ENCODE assay signal across 9 cellular contexts in the genomic region with DNA sequence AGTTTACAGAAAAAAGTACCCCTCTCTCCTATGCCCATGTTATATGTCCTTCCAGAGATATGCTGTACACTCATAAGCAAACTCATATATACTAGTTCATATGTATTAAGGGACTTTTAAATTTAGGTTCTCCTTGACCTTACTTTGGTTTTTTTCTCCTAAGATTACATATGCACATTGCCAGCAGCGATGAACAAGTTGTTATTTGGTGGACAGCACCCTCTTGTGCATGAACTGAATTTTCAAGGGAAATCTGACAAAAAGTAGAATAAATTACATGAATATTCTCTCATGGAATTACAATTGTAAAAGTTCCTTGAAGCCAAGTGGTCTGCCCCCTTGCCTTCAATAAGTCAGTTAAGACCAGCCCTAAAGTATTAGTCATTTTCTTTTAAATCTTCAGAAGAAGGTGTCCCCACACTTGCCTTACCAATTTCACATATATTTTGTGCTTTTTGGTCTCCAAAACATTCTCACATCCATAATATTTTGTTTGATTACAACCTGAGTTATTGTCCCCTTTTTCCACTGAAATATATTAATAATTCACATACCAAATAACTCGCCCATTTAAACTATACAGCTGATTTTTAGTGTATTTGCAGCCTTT. TPM values are rescaled to one million over a fixed set of nuclear protein-coding genes. Genes with fewer than 3 reads are reported as not detected.
DNase-seq lines count a peak whose midpoint lies in the region; ATAC-seq and TF ChIP-seq lines count a peak whose summit lies in the region.
"Had no signal": no experiment of that assay in that cellular context is flagged by ENCODE, and none has a peak within 500 bp of the region (broad histone marks: within the 10 kb centered on the region; RNA-seq: fewer than 3 reads in every experiment).

No MANE protein-coding gene starts in this region.

- no peaks in the 10 kb centered on the region; the same call in 1 of the 2 replicates for H3K27me3 Mint-ChIP-seq in HFFc6 (ENCODE audit: insufficient read depth)

- H3K27me3 ChIP-seq in lower lobe of right lung (ENCODE audit: low read depth) = no peaks in the 10 kb centered on the region
- H3K27me3 ChIP-seq: BLaER1 treated with 17β-estradiol and CSF1 and Interleukin-3, amounts not matched to agents 10 nM and 100 nM had no signal

- H3K4me1 Mint-ChIP-seq in HFFc6 (ENCODE audit: low read depth) = no peaks in the 10 kb centered on the region

- no peaks in the 10 kb centered on the region for H3K9me3 Mint-ChIP-seq in HFFc6

- no peak overlapping the region for H3K4me3 ChIP-seq in lower lobe of right lung
- H3K4me3 ChIP-seq: BLaER1 treated with 17β-estradiol and CSF1 and Interleukin-3, amounts not matched to agents 10 nM and 100 nM had no signal

- H3K36me3 ChIP-seq in lower lobe of right lung = no peaks in the 10 kb centered on the region
- H3K36me3 ChIP-seq: BLaER1 treated with 17β-estradiol and CSF1 and Interleukin-3, amounts not matched to agents 10 nM and 100 nM had no signal

- DNase-seq in NCI-H2029 (lab: John Stamatoyannopoulos, UW) (peak; percentile 0), NCI-H2029 treated with DMSO at 0.1 percent for 48 hours (lab: John Stamatoyannopoulos, UW) (no peak), HFFc6 (peak; percentile 56), NCI-H2227 treated with DMSO at 0.1 percent for 48 hours (lab: John Stamatoyannopoulos, UW) (peak; percentile 22), dedifferentiated amniotic fluid mesenchymal stem cell (ENCODE audit: extremely low spot score) (peak; percentile 59), lower lobe of right lung (no peak)
- DNase-seq in stimulated activated CD4-positive, alpha-beta T cell treated with anti-CD3 and anti-CD28 coated beads, Interleukin-1b, Interleukin-23, amount 100 ng/mL, for 48 hours = no peak
- no peak for DNase-seq in activated CD4-positive, CD25-positive, alpha-beta regulatory T cell (lab: John Stamatoyannopoulos, UW)

- no peaks in the 10 kb centered on the region for H3K9me3 ChIP-seq in lower lobe of right lung
- H3K9me3 ChIP-seq: BLaER1 treated with 17β-estradiol and CSF1 and Interleukin-3, amounts not matched to agents 10 nM and 100 nM had no signal

- no peak overlapping the region for H3K27ac ChIP-seq in lower lobe of right lung
- H3K27ac ChIP-seq: BLaER1 treated with 17β-estradiol and CSF1 and Interleukin-3, amounts not matched to agents 10 nM and 100 nM had no signal

- intact Hi-C loops in lower lobe of right lung (cut with DNase I) = no loop called here

- H3K36me3 Mint-ChIP-seq in HFFc6 (ENCODE audit: low read depth) = no peaks in the 10 kb centered on the region

- H3K4me3 Mint-ChIP-seq in HFFc6 = no peak overlapping the region

- TF ChIP-seq CTCF in HFFc6 (IDR thresholded peaks at IDR 0.05) (peak; percentile 84), lower lobe of right lung (IDR thresholded peaks at IDR 0.05) (peak; percentile 61)

- peak in 1 of 2 donors; percentile 79 for ATAC-seq in lower lobe of right lung

- H3K4me1 ChIP-seq in lower lobe of right lung = no peaks in the 10 kb centered on the region
- H3K4me1 ChIP-seq: BLaER1 treated with 17β-estradiol and CSF1 and Interleukin-3, amounts not matched to agents 10 nM and 100 nM had no signal

- H3K27ac Mint-ChIP-seq in HFFc6 = no peak overlapping the region

RNA-seq across cellular contexts. Expression of gene SMARCA5, which starts 30.6 kb away (rescaled TPM):
- total RNA-seq in HFFc6 (2021; fragmentation: NEBNext Ultra II Directional; extraction: Animal tissue kit (Norgen Biotek cat#: 25700)) = 10 to 100 TPM; 38.6 to 44.6 (median 40.5) TPM
- 67.6 TPM for total RNA-seq in lower lobe of right lung

Comparison
In these comparisons a context has a peak if more than half of its experiments do, and no peak if none do; other contexts are left out.
1. DNase-seq: peak in NCI-H2029 (single experiment), HFFc6 (single experiment), NCI-H2227 treated with DMSO at 0.1 percent for 48 hours (single experiment) and dedifferentiated amniotic fluid mesenchymal stem cell (single experiment); none in NCI-H2029 treated with DMSO at 0.1 percent for 48 hours (single experiment), lower lobe of right lung (single experiment), stimulated activated CD4-positive, alpha-beta T cell treated with anti-CD3 and anti-CD28 coated beads, Interleukin-1b, Interleukin-23, amount 100 ng/mL, for 48 hours (single experiment) and activated CD4-positive, CD25-positive, alpha-beta regulatory T cell (0 of 4).